In the genomic region with DNA sequence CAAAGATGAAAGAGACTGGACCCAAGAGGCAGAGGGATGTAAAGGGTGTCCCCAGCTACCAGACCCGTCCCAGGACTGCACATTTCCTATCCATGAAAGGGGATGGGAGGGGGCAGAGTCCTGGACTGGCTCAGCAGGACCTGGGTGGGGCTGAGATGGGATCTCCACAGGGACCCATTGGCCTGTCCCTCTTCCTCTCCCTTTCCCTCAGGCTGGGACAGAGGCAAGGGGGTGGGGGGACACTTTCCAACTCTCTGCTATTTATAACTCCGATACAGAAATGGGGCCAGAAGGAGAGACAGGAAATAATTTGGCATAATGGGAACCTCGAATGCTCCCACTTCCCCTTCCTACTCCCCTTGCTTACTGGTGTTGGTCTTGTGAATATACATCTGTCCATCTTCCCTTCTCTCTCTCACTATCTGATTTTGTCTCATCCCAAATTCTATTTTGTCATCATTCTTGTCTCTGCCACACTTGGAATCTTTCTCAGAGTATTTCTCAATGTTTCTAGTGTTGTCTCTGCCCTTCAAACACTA, we compare ENCODE assay signal across 1 cellular context.
TF ChIP-seq lines count a peak whose summit lies in the region.

No MANE protein-coding gene starts in this region.

TF ChIP-seq in SK-N-SH treated with all-trans-retinoic acid at 6 μM for 48 hours, 23 proteins besides CTCF, POLR2A, EP300 and RAD21 (continued from another document):
- TF ChIP-seq, protein P1, sequence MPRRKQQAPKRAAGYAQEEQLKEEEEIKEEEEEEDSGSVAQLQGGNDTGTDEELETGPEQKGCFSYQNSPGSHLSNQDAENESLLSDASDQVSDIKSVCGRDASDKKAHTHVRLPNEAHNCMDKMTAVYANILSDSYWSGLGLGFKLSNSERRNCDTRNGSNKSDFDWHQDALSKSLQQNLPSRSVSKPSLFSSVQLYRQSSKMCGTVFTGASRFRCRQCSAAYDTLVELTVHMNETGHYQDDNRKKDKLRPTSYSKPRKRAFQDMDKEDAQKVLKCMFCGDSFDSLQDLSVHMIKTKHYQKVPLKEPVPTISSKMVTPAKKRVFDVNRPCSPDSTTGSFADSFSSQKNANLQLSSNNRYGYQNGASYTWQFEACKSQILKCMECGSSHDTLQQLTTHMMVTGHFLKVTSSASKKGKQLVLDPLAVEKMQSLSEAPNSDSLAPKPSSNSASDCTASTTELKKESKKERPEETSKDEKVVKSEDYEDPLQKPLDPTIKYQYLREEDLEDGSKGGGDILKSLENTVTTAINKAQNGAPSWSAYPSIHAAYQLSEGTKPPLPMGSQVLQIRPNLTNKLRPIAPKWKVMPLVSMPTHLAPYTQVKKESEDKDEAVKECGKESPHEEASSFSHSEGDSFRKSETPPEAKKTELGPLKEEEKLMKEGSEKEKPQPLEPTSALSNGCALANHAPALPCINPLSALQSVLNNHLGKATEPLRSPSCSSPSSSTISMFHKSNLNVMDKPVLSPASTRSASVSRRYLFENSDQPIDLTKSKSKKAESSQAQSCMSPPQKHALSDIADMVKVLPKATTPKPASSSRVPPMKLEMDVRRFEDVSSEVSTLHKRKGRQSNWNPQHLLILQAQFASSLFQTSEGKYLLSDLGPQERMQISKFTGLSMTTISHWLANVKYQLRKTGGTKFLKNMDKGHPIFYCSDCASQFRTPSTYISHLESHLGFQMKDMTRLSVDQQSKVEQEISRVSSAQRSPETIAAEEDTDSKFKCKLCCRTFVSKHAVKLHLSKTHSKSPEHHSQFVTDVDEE (CRISPR knock-in tag; IDR thresholded peaks at IDR 0.05) = no peak
- TF ChIP-seq ZNF8 (CRISPR knock-in tag; IDR thresholded peaks at IDR 0.05) (no peak), TOX (CRISPR knock-in tag; IDR thresholded peaks at IDR 0.05; ENCODE audit: borderline replicate concordance) (no peak), PPARA (CRISPR knock-in tag; IDR thresholded peaks at IDR 0.05; ENCODE audit: borderline replicate concordance) (no peak), ARNTL (CRISPR knock-in tag; IDR thresholded peaks at IDR 0.05; ENCODE audit: borderline replicate concordance, low read depth) (no peak), ZNF70 (CRISPR knock-in tag; IDR thresholded peaks at IDR 0.05) (no peak), ISL1 (CRISPR knock-in tag; IDR thresholded peaks at IDR 0.05) (no peak)
